In the genomic region with DNA sequence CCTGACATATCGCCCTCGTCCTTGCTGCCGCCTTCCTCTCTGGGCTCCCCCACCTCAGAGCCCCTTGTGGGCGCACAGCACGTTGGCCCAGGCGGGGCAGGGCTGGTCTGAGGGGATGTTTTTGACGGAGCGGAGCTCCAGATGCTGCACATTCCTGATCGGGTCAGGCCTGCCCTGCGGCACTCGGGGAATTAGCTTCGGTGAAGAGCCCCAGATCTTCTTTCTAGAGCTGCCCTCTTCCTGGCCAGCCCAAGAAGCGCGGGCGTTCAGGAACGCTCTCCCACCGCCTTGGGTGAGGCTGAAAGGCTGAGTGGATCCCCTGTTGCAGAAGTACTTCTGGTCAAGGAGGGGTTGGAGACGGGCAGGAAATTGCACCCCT, we compare ENCODE assay signal across 1 cellular context.
TF ChIP-seq lines count a peak whose summit lies in the region.

No MANE protein-coding gene starts in this region.

TF ChIP-seq in SK-N-SH treated with all-trans-retinoic acid at 6 μM for 48 hours, 23 proteins besides CTCF, POLR2A, EP300 and RAD21 (continued from another document):
- TF ChIP-seq ZNF8 (CRISPR knock-in tag; IDR thresholded peaks at IDR 0.05) = no peak
- TF ChIP-seq ARNTL (CRISPR knock-in tag; IDR thresholded peaks at IDR 0.05; ENCODE audit: borderline replicate concordance, low read depth) = no peak
- no peak for TF ChIP-seq RARB (CRISPR knock-in tag; IDR thresholded peaks at IDR 0.05)
